ENCODE assay signal across 2 cellular contexts in genomic region chr19:41912899-41913475, GRCh38.
TF ChIP-seq lines count a peak whose summit lies in the region.

No MANE protein-coding gene starts in this region.

TF ChIP-seq in HEK293, 187 proteins besides CTCF, POLR2A, EP300 and RAD21 (continues in another document):
- TF ChIP-seq EGR2 (tag by site-specific recombination; IDR thresholded peaks at IDR 0.05; ENCODE audit: low read depth) (0 out of 2 replicates have a peak, but pooled peaks have one; percentile 11), ZNF174 (tag by site-specific recombination; IDR thresholded peaks at IDR 0.05) (no peak), ZNF660 (tag by site-specific recombination; IDR thresholded peaks at IDR 0.05) (no peak), PRDM1 (tag by site-specific recombination; IDR thresholded peaks at IDR 0.05) (0 out of 2 replicates have a peak, but pooled peaks have one; percentile 27), ZNF621 (tag by site-specific recombination; IDR thresholded peaks at IDR 0.05) (no peak), ZFHX2 (tag by site-specific recombination; conservative IDR thresholded peaks at IDR 0.05) (peak; percentile 61), AEBP2 (tag by site-specific recombination; IDR thresholded peaks at IDR 0.05; ENCODE audit: borderline replicate concordance) (no peak), ZNF350 (tag by site-specific recombination; IDR thresholded peaks at IDR 0.05) (no peak), ZNF514 (tag by site-specific recombination; IDR thresholded peaks at IDR 0.05) (no peak), ZNF26 (tag by site-specific recombination; IDR thresholded peaks at IDR 0.05) (no peak), ZNF777 (tag by site-specific recombination; IDR thresholded peaks at IDR 0.05; ENCODE audit: borderline replicate concordance) (no peak), ZNF600 (tag by site-specific recombination; IDR thresholded peaks at IDR 0.05) (peak; percentile 82), YY2 (tag by site-specific recombination; IDR thresholded peaks at IDR 0.05) (no peak), ZNF394 (tag by site-specific recombination; IDR thresholded peaks at IDR 0.05; ENCODE audit: borderline replicate concordance) (no peak), GLI4 (tag by site-specific recombination; IDR thresholded peaks at IDR 0.05) (no peak), ZNF549 (tag by site-specific recombination; IDR thresholded peaks at IDR 0.05) (no peak), ELK4 (IDR thresholded peaks at IDR 0.05; ENCODE audit: borderline replicate concordance, low read depth, low read length) (no peak), KLF16 (tag by site-specific recombination; IDR thresholded peaks at IDR 0.05) (no peak), ZNF10 (tag by site-specific recombination; IDR thresholded peaks at IDR 0.05) (no peak), REST (tag by site-specific recombination; IDR thresholded peaks at IDR 0.05) (no peak), KLF17 (tag by site-specific recombination; IDR thresholded peaks at IDR 0.05) (peak; percentile 60)

TF ChIP-seq in K562, 482 proteins besides CTCF, POLR2A, EP300 and RAD21:
- TF ChIP-seq SREBF2 (CRISPR knock-in tag; IDR thresholded peaks at IDR 0.05) (no peak), HES1 (IDR thresholded peaks at IDR 0.05; ENCODE audit: low read depth) (no peak), NR2F6 (CRISPR knock-in tag; IDR thresholded peaks at IDR 0.05) (no peak), MXD1 (CRISPR knock-in tag; IDR thresholded peaks at IDR 0.05; ENCODE audit: borderline replicate concordance, poor library complexity, severe bottlenecking) (no peak), ZNF75A (CRISPR knock-in tag; IDR thresholded peaks at IDR 0.05) (no peak), RBM39 (optimal IDR thresholded peaks at IDR 0.05; ENCODE audit: low read depth, low read length) (no peak), ZNF282 (CRISPR knock-in tag; IDR thresholded peaks at IDR 0.05) (no peak), ESRRA (IDR thresholded peaks at IDR 0.05; ENCODE audit: borderline replicate concordance, low read depth) (no peak)
TF ChIP-seq in K562: peak in this region for 0.
